ENCODE assay signal across 20 cellular contexts in the genomic region with DNA sequence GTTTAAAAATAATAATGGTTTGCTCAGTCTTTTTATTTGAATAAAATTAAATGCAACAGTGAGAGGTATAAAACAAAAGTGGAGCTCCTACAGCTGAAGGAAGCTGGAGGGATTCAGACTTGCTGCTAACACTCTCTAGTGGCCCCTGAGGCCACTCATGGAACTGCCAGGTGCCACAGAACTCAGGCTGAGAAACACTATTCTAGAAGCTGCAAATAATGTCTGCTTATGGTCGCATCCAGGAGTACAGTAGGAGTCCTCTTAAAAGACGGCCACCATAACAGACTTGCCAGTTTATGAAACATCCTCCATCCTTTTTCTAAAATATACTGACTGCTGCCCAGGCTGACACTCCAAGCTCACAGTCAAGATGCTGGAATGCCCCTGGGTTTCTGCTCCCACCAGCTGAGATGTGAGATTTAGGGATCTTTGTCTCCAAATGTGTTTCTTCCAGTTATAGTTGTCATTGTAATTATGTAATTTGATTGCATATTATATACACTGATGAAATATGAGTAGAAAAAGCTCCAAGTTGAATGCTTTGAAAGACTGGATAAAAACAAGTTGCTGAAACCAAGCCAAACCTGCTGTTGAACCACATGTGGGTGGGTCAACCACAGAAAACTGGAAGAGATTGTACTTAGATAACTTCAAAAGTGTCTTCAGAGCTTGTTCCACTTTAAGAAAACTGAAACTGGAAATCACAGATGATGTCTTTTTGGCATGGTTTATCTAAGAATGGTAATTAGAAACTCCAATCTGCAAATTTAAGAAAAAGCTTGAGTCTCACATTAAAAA.
DNase-seq lines count a peak whose midpoint lies in the region; ATAC-seq, FAIRE-seq and TF ChIP-seq lines count a peak whose summit lies in the region.
"Had no signal": no experiment of that assay in that cellular context is flagged by ENCODE, and none has a peak within 500 bp of the region (broad histone marks: within the 10 kb centered on the region; RNA-seq: fewer than 3 reads in every experiment).

No MANE protein-coding gene starts in this region.

- WGBS in K562 (ENCODE audit: insufficient coverage, low coverage, missing lambda C conversion rate): 0% methylated on average over 2 of the region's 2 CpGs

- no peak overlapping the region for H2AFZ ChIP-seq in K562 (ENCODE audit: low read depth, low read length)

- peaks cover 76% of the 10 kb centered on the region for H3K36me3 Mint-ChIP-seq in activated naive CD4-positive, alpha-beta T cell treated with anti-CD3 and anti-CD28 coated beads, Interleukin-2, amount 50 U/mL, for 24 hours
- H3K36me3 Mint-ChIP-seq in progenitor cell of endocrine pancreas (ENCODE audit: insufficient read depth): peaks cover 30% of the 10 kb centered on the region

- H3K36me3 ChIP-seq in K562 (ENCODE audit: control insufficient read depth, insufficient read depth, low read length): no peaks in the 10 kb centered on the region
- H3K36me3 ChIP-seq: cardiac muscle cell, sigmoid colon had no signal

- ATAC-seq in K562: 0 out of 3 replicates have a peak, but pooled peaks have one; percentile 34
- no peak for ATAC-seq in left colon
- ATAC-seq: heart right ventricle; left lung; stimulated activated naive B cell treated with anti-CD40 and anti-IgM and Interleukin-4, amounts not matched to agents 10 μg/mL and 1 μg/mL and 100 μg/mL, for 72 hours had no signal

- H3K27ac Mint-ChIP-seq in activated naive CD4-positive, alpha-beta T cell treated with anti-CD3 and anti-CD28 coated beads, Interleukin-2, amount 50 U/mL, for 24 hours: peak overlapping the region; percentile 76
- no peak overlapping the region for H3K27ac Mint-ChIP-seq in progenitor cell of endocrine pancreas
- H3K27ac Mint-ChIP-seq: B cell; nephron; stimulated activated naive B cell treated with anti-CD40 and anti-IgM and Interleukin-4, amounts not matched to agents 10 μg/mL and 1 μg/mL and 100 μg/mL, for 72 hours had no signal

- no peaks in the 10 kb centered on the region for H3K9me1 ChIP-seq in K562 (ENCODE audit: control insufficient read depth, insufficient read depth, low read length)

- no peak overlapping the region for H3K4me3 ChIP-seq in K562
- H3K4me3 ChIP-seq: cardiac muscle cell, heart right ventricle, left lung, sigmoid colon had no signal

- peaks cover 15% of the 10 kb centered on the region for H3K9me3 Mint-ChIP-seq in activated naive CD4-positive, alpha-beta T cell treated with anti-CD3 and anti-CD28 coated beads, Interleukin-2, amount 50 U/mL, for 24 hours
- peaks cover 16% of the 10 kb centered on the region for H3K9me3 Mint-ChIP-seq in progenitor cell of endocrine pancreas (ENCODE audit: low read depth)

- CTCF ChIA-PET in K562 (lab: Yijun Ruan, JAX; ENCODE audit: low intra/inter-chr PET ratio): no interaction called here

- BruUV-seq in K562 (replicated peaks; lab: Mats Ljungman, UMichigan): no TSS peak

- H4K20me1 ChIP-seq in K562 (replicated peaks; ENCODE audit: control insufficient read depth, insufficient read depth, low read length): no peaks in the 10 kb centered on the region

- no peaks in the 10 kb centered on the region; a peak in 1 of 5 replicates for H3K27me3 ChIP-seq in K562 (ENCODE audit: control insufficient read depth in 2 of 2, insufficient read depth in 2 of 2, low read length in 2 of 2)
- H3K27me3 ChIP-seq: cardiac muscle cell, heart right ventricle, left lung, sigmoid colon had no signal

- no peak for DNase-seq in activated naive CD4-positive, alpha-beta T cell (lab: John Stamatoyannopoulos, UW)
- DNase-seq in M059J (ENCODE audit: low read depth): peak; percentile 23
- DNase-seq in K562 (ENCODE audit: extremely low read depth in 1 of 4, low spot score in 3 of 4): peak in 1 of 4 experiments; percentile 9
- DNase-seq in progenitor cell of endocrine pancreas (ENCODE audit: low spot score, unreplicated experiment): no peak
- no peak for DNase-seq in SKM-1 (lab: John Stamatoyannopoulos, UW; ENCODE audit: unreplicated experiment)
- DNase-seq in GM20000 (ENCODE audit: low spot score): no peak
- DNase-seq in left colon: no peak
- DNase-seq: activated CD4-positive, alpha-beta T cell treated with anti-CD3 and anti-CD28 coated beads, Interleukin-2, amount 50 U/mL, for 4 hours; activated gamma-delta T cell; HCEC 1CT; heart right ventricle; left lung; MV-4-11; NCI-H345; sigmoid colon; stimulated activated naive B cell treated with anti-CD40 and anti-IgM and Interleukin-4, amounts not matched to agents 10 μg/mL and 1 μg/mL and 100 μg/mL, for 72 hours had no signal

- FAIRE-seq in K562 (lab: Jason Lieb, UNC): no peak

- TF ChIP-seq CTCF in K562 (IDR thresholded peaks at IDR 0.05 in 2 of 3, conservative IDR thresholded peaks at IDR 0.05 in 1 of 3; ENCODE audit: insufficient read depth in 2 of 3, low read depth in 1 of 3, low read length in 3 of 3): no peak
- TF ChIP-seq CTCF in progenitor cell of endocrine pancreas (IDR thresholded peaks at IDR 0.05; ENCODE audit: unreplicated experiment): peak; percentile 55
- no peak for TF ChIP-seq CTCF in GM20000 (IDR thresholded peaks at IDR 0.05; ENCODE audit: extremely low read depth, missing control alignments)

- H3K9ac ChIP-seq in K562 (ENCODE audit: insufficient read depth in 1 of 2, low read depth in 2 of 2, low read length in 2 of 2): no peak overlapping the region

- POLR2A ChIA-PET in K562 (lab: Yijun Ruan, JAX): interaction anchor here (0.6 to 0.7 kb wide), 2 partner anchors 47 to 333 kb away, joined by 3 read pairs; no protein-coding TSS in a partner anchor

- no peaks in the 10 kb centered on the region for H3K4me1 ChIP-seq in K562 (replicated peaks in 1 of 2; ENCODE audit: control insufficient read depth in 2 of 2, insufficient read depth in 2 of 2, low read length in 2 of 2)
- H3K4me1 ChIP-seq: left lung, sigmoid colon had no signal

- in situ Hi-C loops in K562 (cut with MboI): no loop called here

- no peaks in the 10 kb centered on the region for H3K27me3 Mint-ChIP-seq in activated naive CD4-positive, alpha-beta T cell treated with anti-CD3 and anti-CD28 coated beads, Interleukin-2, amount 50 U/mL, for 24 hours
- H3K27me3 Mint-ChIP-seq in progenitor cell of endocrine pancreas: no peaks in the 10 kb centered on the region
- H3K27me3 Mint-ChIP-seq: B cell; stimulated activated naive B cell treated with anti-CD40 and anti-IgM and Interleukin-4, amounts not matched to agents 10 μg/mL and 1 μg/mL and 100 μg/mL, for 72 hours had no signal

- H3K79me2 ChIP-seq in K562 (ENCODE audit: control insufficient read depth, insufficient read depth, low read length): no peaks in the 10 kb centered on the region

- H3K27ac ChIP-seq in K562 (ENCODE audit: extremely low read depth, low read depth, low read length): no peak overlapping the region
- H3K27ac ChIP-seq: cardiac muscle cell, heart right ventricle, left lung, sigmoid colon had no signal

- H3K4me2 ChIP-seq in K562 (ENCODE audit: insufficient read depth, low read length): no peak overlapping the region

- no peak for TF ChIP-seq POLR2A in K562 (conservative IDR thresholded peaks at IDR 0.05)

- no peak for TF ChIP-seq EP300 in K562 (IDR thresholded peaks at IDR 0.05; ENCODE audit: low read length)

- H3K4me1 Mint-ChIP-seq in activated naive CD4-positive, alpha-beta T cell treated with anti-CD3 and anti-CD28 coated beads, Interleukin-2, amount 50 U/mL, for 24 hours: peaks cover 34% of the 10 kb centered on the region
- peaks cover 23% of the 10 kb centered on the region for H3K4me1 Mint-ChIP-seq in progenitor cell of endocrine pancreas (ENCODE audit: low read depth)

- no peak overlapping the region for H3K4me3 Mint-ChIP-seq in activated naive CD4-positive, alpha-beta T cell treated with anti-CD3 and anti-CD28 coated beads, Interleukin-2, amount 50 U/mL, for 24 hours
- no peak overlapping the region for H3K4me3 Mint-ChIP-seq in progenitor cell of endocrine pancreas (ENCODE audit: low read depth)
- H3K4me3 Mint-ChIP-seq: B cell; nephron; stimulated activated naive B cell treated with anti-CD40 and anti-IgM and Interleukin-4, amounts not matched to agents 10 μg/mL and 1 μg/mL and 100 μg/mL, for 72 hours had no signal

- intact Hi-C loops in K562 (cut with micrococcal nuclease) (no loop called here), left colon (cut with DNase I, micrococcal nuclease) (no loop called here)

- TF ChIP-seq RAD21 in K562 (CRISPR knock-in tag; conservative IDR thresholded peaks at IDR 0.05 in 1 of 2, IDR thresholded peaks at IDR 0.05 in 1 of 2): no peak

- no peaks in the 10 kb centered on the region for H3K9me3 ChIP-seq in K562 (replicated peaks; ENCODE audit: control insufficient read depth, insufficient read depth, low read depth, low read length)

TF ChIP-seq in K562, 482 proteins besides CTCF, POLR2A, EP300 and RAD21 (continues in another document):
- TF ChIP-seq NONO (IDR thresholded peaks at IDR 0.05; ENCODE audit: low read depth in 2 of 2, low read length in 1 of 2): no peak
- peak; percentile 84 for TF ChIP-seq ZNF274 (IDR thresholded peaks at IDR 0.05; ENCODE audit: borderline replicate concordance, low read depth, low read length)
- TF ChIP-seq UBTF (IDR thresholded peaks at IDR 0.05; ENCODE audit: borderline replicate concordance in 1 of 2, low read depth in 2 of 2, low read length in 2 of 2): no peak
- TF ChIP-seq SNIP1 (IDR thresholded peaks at IDR 0.05; ENCODE audit: low read depth): no peak
